32 cellular contexts compared by ENCODE assay signal in the genomic region with DNA sequence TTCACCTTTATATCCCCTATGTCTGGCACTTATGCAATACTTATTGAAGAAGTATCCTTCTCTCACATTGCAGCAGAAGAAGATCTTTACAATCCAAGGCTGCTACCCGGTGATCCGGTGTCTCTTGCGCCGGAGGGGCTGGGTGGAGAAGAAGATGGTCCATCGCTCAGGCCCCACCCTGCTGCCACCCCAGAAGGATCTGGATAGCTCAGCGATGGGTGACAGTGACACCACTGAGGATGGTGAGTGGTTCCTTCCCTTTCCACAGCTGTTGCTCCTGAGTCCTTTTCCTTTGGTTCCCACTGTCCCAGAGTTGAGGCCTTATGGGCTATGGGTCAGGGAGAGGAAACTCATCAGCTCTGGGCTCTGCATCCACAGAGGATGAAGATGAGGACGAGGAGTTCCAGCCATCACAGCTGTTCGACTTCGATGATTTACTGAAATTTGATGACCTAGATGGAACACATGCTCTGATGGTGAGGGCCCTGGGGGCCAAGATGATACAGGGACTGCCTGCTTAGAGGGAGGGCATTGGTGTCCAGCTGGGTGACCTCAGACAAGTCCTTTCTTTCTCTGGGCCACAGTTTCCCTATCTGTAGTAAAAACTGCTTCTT.
"Had no signal": no experiment of that assay in that cellular context is flagged by ENCODE, and none has a peak within 500 bp of the region (broad histone marks: within the 10 kb centered on the region; RNA-seq: fewer than 3 reads in every experiment).

No MANE protein-coding gene starts in this region.

- ATAC-seq: activated CD8-positive, alpha-beta memory T cell treated with anti-CD3 and anti-CD28 coated beads, Interleukin-2, amount 10 ng/mL, durations not matched to agents 7 days and 5 days; activated CD8-positive, alpha-beta T cell treated with anti-CD3 and anti-CD28 coated beads, Interleukin-2, amount 10 ng/mL, durations not matched to agents 7 days and 5 days; body of pancreas; mucosa of descending colon; right lobe of liver; stimulated activated memory B cell treated with anti-CD40 and anti-IgM and Interleukin-4, amounts not matched to agents 10 μg/mL and 1 μg/mL and 100 μg/mL, for 72 hours; upper lobe of right lung; WTC11 had no signal

- H3K9me3 Mint-ChIP-seq: activated naive CD4-positive, alpha-beta T cell treated with anti-CD3 and anti-CD28 coated beads for 36 hours; activated naive CD8-positive, alpha-beta T cell treated with anti-CD3 and anti-CD28 coated beads for 36 hours; nephron progenitor cell; stimulated activated memory B cell treated with anti-CD40 and anti-IgM and Interleukin-4, amounts not matched to agents 10 μg/mL and 1 μg/mL and 100 μg/mL, for 72 hours; WTC11 had no signal

- H3K27ac Mint-ChIP-seq: activated CD8-positive, alpha-beta memory T cell treated with anti-CD3 and anti-CD28 coated beads, Interleukin-2, amount 10 ng/mL, durations not matched to agents 7 days and 5 days; activated CD8-positive, alpha-beta T cell treated with anti-CD3 and anti-CD28 coated beads, Interleukin-2, amount 10 ng/mL, durations not matched to agents 7 days and 5 days; activated naive CD4-positive, alpha-beta T cell treated with anti-CD3 and anti-CD28 coated beads for 36 hours; activated naive CD8-positive, alpha-beta T cell treated with anti-CD3 and anti-CD28 coated beads for 36 hours; nephron progenitor cell; progenitor cell of endocrine pancreas; stimulated activated memory B cell treated with anti-CD40 and anti-IgM and Interleukin-4, amounts not matched to agents 10 μg/mL and 1 μg/mL and 100 μg/mL, for 72 hours; WTC11 had no signal

- H3K9me3 ChIP-seq: adrenal gland, body of pancreas, colonic mucosa, left ventricle myocardium inferior, mucosa of descending colon, ovary, right lobe of liver, stomach, thyroid gland, upper lobe of right lung had no signal

- H3K27ac ChIP-seq: adrenal gland, body of pancreas, colonic mucosa, epithelial cell of prostate, left ventricle myocardium inferior, ovary, right lobe of liver, stomach, thyroid gland, upper lobe of right lung had no signal

- H3K4me1 ChIP-seq: right lobe of liver had no signal

- H3K36me3 Mint-ChIP-seq: WTC11 had no signal

- FAIRE-seq: endometrium, frontal cortex had no signal

- DNase-seq: activated CD4-positive, alpha-beta T cell treated with anti-CD3 and anti-CD28 coated beads for 1 hour; activated CD8-positive, alpha-beta memory T cell treated with anti-CD3 and anti-CD28 coated beads, Interleukin-2, amount 10 ng/mL, durations not matched to agents 7 days and 5 days; activated CD8-positive, alpha-beta T cell treated with anti-CD3 and anti-CD28 coated beads, Interleukin-2, amount 10 ng/mL, durations not matched to agents 7 days and 5 days; activated effector memory CD4-positive, alpha-beta T cell treated with anti-CD3 and anti-CD28 coated beads, Interleukin-2, amount 50 U/mL, for 16 hours; activated naive CD4-positive, alpha-beta T cell treated with anti-CD3 and anti-CD28 coated beads for 36 hours; activated naive CD8-positive, alpha-beta T cell treated with anti-CD3 and anti-CD28 coated beads for 36 hours; adrenal gland; body of pancreas; cerebellar nuclear complex; colonic mucosa; effector CD8-positive, alpha-beta T cell; glutamatergic neuron; islet precursor cell; left ventricle myocardium inferior; nephron progenitor cell; ovary; right lobe of liver; stimulated activated CD4-positive, alpha-beta T cell treated with anti-CD3 and anti-CD28 coated beads, Interleukin-12 subunit alpha, Interleukin-12 subunit beta, amount 100 ng/mL, for 4 hours; stimulated activated CD4-positive, alpha-beta T cell treated with anti-CD3 and anti-CD28 coated beads, Interleukin-4, amount 100 ng/mL, for 4 hours; stimulated activated CD8-positive, alpha-beta memory T cell treated with anti-CD3 and anti-CD28 coated beads, Interleukin-4, amount 100 ng/mL, for 48 hours; stomach; T-helper 2 cell; thyroid gland; upper lobe of right lung had no signal

- H3K36me3 ChIP-seq: colonic mucosa, ovary, right lobe of liver, thyroid gland, upper lobe of right lung had no signal

- H3K27me3 ChIP-seq: adrenal gland, body of pancreas, colonic mucosa, ovary, right lobe of liver, stomach, thyroid gland, upper lobe of right lung had no signal

- H3K4me3 ChIP-seq: adrenal gland, body of pancreas, colonic mucosa, left ventricle myocardium inferior, lung, mucosa of descending colon, ovary, right lobe of liver, stomach, thyroid gland, upper lobe of right lung had no signal

- H3K4me3 Mint-ChIP-seq: activated CD8-positive, alpha-beta memory T cell treated with anti-CD3 and anti-CD28 coated beads, Interleukin-2, amount 10 ng/mL, durations not matched to agents 7 days and 5 days; activated CD8-positive, alpha-beta T cell treated with anti-CD3 and anti-CD28 coated beads, Interleukin-2, amount 10 ng/mL, durations not matched to agents 7 days and 5 days; activated naive CD4-positive, alpha-beta T cell treated with anti-CD3 and anti-CD28 coated beads for 36 hours; activated naive CD8-positive, alpha-beta T cell treated with anti-CD3 and anti-CD28 coated beads for 36 hours; nephron progenitor cell; stimulated activated memory B cell treated with anti-CD40 and anti-IgM and Interleukin-4, amounts not matched to agents 10 μg/mL and 1 μg/mL and 100 μg/mL, for 72 hours; WTC11 had no signal

- H3K27me3 Mint-ChIP-seq: activated CD8-positive, alpha-beta memory T cell treated with anti-CD3 and anti-CD28 coated beads, Interleukin-2, amount 10 ng/mL, durations not matched to agents 7 days and 5 days; activated naive CD8-positive, alpha-beta T cell treated with anti-CD3 and anti-CD28 coated beads for 36 hours; stimulated activated memory B cell treated with anti-CD40 and anti-IgM and Interleukin-4, amounts not matched to agents 10 μg/mL and 1 μg/mL and 100 μg/mL, for 72 hours had no signal
